In genomic region chr5:11300736-11301135, GRCh38 we compare ENCODE assay signal across 14 cellular contexts.
"Had no signal": no experiment of that assay in that cellular context is flagged by ENCODE, and none has a peak within 500 bp of the region (broad histone marks: within the 10 kb centered on the region; RNA-seq: fewer than 3 reads in every experiment).

No MANE protein-coding gene starts in this region.

- ATAC-seq: activated naive CD4-positive, alpha-beta T cell treated with anti-CD3 and anti-CD28 coated beads, Interleukin-2, amount 50 U/mL, for 72 hours; esophagus mucosa; left ventricle myocardium superior; natural killer cell treated with Interleukin-12 subunit alpha and Interleukin-12 subunit beta and Interleukin-15 and Interleukin-18, amount 100 ng/mL, for 72 hours; right cardiac atrium had no signal

- DNase-seq: activated T-cell treated with anti-CD3 and anti-CD28 coated beads, Interleukin-2, amount 50 U/mL, for 1 hour; brain microvascular endothelial cell; caudate nucleus; dermis blood vessel endothelial cell; effector memory CD4-positive, alpha-beta T cell; foreskin melanocyte; left ventricle myocardium superior; ovary; right cardiac atrium; stimulated activated CD4-positive, alpha-beta T cell treated with anti-CD3 and anti-CD28 coated beads, Interleukin-4, amount 100 ng/mL, for 24 hours; stimulated activated naive CD4-positive, alpha-beta T cell treated with Interleukin-2 at 50 U/mL for 16 hours had no signal
